Comparison of ENCODE assay signal across 16 cellular contexts in the genomic region with DNA sequence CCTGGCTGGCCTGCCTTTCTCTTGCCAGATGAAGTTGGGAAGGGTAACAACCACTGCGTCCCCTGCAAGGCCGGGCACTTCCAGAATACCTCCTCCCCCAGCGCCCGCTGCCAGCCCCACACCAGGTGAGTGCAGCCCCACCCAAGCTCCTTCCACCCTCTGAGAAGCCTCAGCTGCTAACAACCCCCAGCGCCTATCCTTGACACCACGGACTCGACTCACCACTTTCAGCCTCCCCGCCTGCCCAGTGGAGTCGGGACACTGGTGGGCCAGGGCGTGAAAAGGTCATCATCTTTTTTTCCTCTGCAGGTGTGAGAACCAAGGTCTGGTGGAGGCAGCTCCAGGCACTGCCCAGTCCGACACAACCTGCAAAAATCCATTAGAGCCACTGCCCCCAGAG. TPM values are rescaled to one million over a fixed set of nuclear protein-coding genes. Genes with fewer than 3 reads are reported as not detected.
A peak's percentile ranks its signal among the peaks of the same experiment; 100 is the strongest.
DNase-seq lines count a peak whose midpoint lies in the region; ATAC-seq, FAIRE-seq and TF ChIP-seq lines count a peak whose summit lies in the region.
"Had no signal": no experiment of that assay in that cellular context is flagged by ENCODE, and none has a peak within 500 bp of the region (broad histone marks: within the 10 kb centered on the region; RNA-seq: fewer than 3 reads in every experiment).

No MANE protein-coding gene starts in this region.

- H3K4me3 ChIP-seq in HepG2 (replicated peaks in 1 of 3; ENCODE audit: insufficient read depth in 1 of 3, low read depth in 2 of 3, low read length in 3 of 3) (no peak overlapping the region; a peak in 1 of 6 replicates), right lobe of liver (no peak overlapping the region), fibroblast of pulmonary artery (replicated peaks; ENCODE audit: low read depth, low read length) (peak overlapping the region; percentile 12)
- H3K4me3 ChIP-seq: SJSA1 had no signal

- 0 out of 2 replicates have a peak overlapping the region, but pooled peaks have one; percentile 21 for H3K4me2 ChIP-seq in HepG2 (ENCODE audit: low read depth, low read length)

- in situ Hi-C loops in HepG2 (cut with HindIII; ENCODE audit: extremely low pct_ligation_motif_present, low pct_unique_long_range_greater_than_20kb), result no loop called here

- H3K9me3 ChIP-seq in HepG2 (ENCODE audit: low read length) (no peaks in the 10 kb centered on the region), right lobe of liver (no peaks in the 10 kb centered on the region)
- H3K9me3 ChIP-seq: left ventricle myocardium inferior, SJSA1, tibial nerve had no signal

- H2AFZ ChIP-seq in HepG2 (ENCODE audit: low read length), result no peak overlapping the region

- no peak for TF ChIP-seq POLR2A in HepG2 (IDR thresholded peaks at IDR 0.05; ENCODE audit: insufficient read depth in 1 of 2, low read depth in 2 of 2, low read length in 2 of 2)
- TF ChIP-seq POLR2A in right lobe of liver (IDR thresholded peaks at IDR 0.05), result no peak

- TF ChIP-seq EP300 in HepG2 (IDR thresholded peaks at IDR 0.05; ENCODE audit: low read depth in 2 of 2, low read length in 2 of 2) (no peak), HepG2 (CRISPR knock-in tag; IDR thresholded peaks at IDR 0.05; ENCODE audit: borderline replicate concordance) (no peak)

- H3K27ac ChIP-seq in HepG2 (ENCODE audit: extremely low read length, insufficient read depth, low read length) (no peak overlapping the region), right lobe of liver (no peak overlapping the region)
- H3K27ac ChIP-seq: SJSA1 had no signal

- CTCF ChIA-PET in HepG2 (lab: Yijun Ruan, JAX; ENCODE audit: low intra/inter-chr PET ratio, low total read pairs), result no interaction called here

- H3K27me3 ChIP-seq in HepG2 (ENCODE audit: control insufficient read depth in 1 of 2, insufficient read depth in 2 of 2, low read length in 2 of 2) (no peaks in the 10 kb centered on the region; a peak in 1 of 5 replicates), right lobe of liver (no peaks in the 10 kb centered on the region)
- H3K27me3 ChIP-seq: SJSA1, tibial nerve had no signal

- no TSS peak for BruUV-seq in HepG2 (replicated peaks; lab: Mats Ljungman, UMichigan)

- WGBS in HepG2 (ENCODE audit: low lambda C conversion rate), result 97% methylated on average over 9 of the region's 11 CpGs
- no CpG with 5 or more reads among the region's 11 CpGs for WGBS in right lobe of liver (ENCODE audit: insufficient coverage, low coverage, low lambda C conversion rate, missing lambda C conversion rate)

- H3K79me2 ChIP-seq in HepG2 (ENCODE audit: insufficient read depth, low read length), result peaks cover 27% of the 10 kb centered on the region

- intact Hi-C loops in HepG2 (cut with micrococcal nuclease; ENCODE audit: unreplicated experiment) (no loop called here), right lobe of liver (cut with DNase I) (loop anchor here (10.0 kb wide), 1 partner anchor 51 kb away; no protein-coding TSS in a partner anchor)

- no peak for FAIRE-seq in HepG2 (lab: Jason Lieb, UNC)

- TF ChIP-seq CTCF in HepG2 (CRISPR knock-in tag; IDR thresholded peaks at IDR 0.05), result no peak
- TF ChIP-seq CTCF in right lobe of liver (IDR thresholded peaks at IDR 0.05), result no peak
- no peak for TF ChIP-seq CTCF in fibroblast of pulmonary artery (IDR thresholded peaks at IDR 0.05; ENCODE audit: low read length, missing control alignments)

- no peaks in the 10 kb centered on the region for H4K20me1 ChIP-seq in HepG2 (ENCODE audit: insufficient read depth, low read length)

- DNase-seq in HepG2 (ENCODE audit: low spot score) (no peak), right lobe of liver (no peak), fibroblast of pulmonary artery (ENCODE audit: low read depth) (no peak), NCI-H2196 treated with DMSO at 0.1 percent for 48 hours (lab: John Stamatoyannopoulos, UW; ENCODE audit: unreplicated experiment) (no peak)
- no peak for DNase-seq in activated T-cell treated with anti-CD3 and anti-CD28 coated beads, Interleukin-2, amount 50 U/mL, for 48 hours
- DNase-seq: activated CD4-positive, CD25-positive, alpha-beta regulatory T cell treated with anti-CD3 and anti-CD28 coated beads, Interleukin-2, amount 50 U/mL, for 72 hours; CD4-positive, CD25-positive, alpha-beta regulatory T cell; DMS79 treated with DMSO at 0.1 percent for 48 hours; left ventricle myocardium inferior; NCI-H2029 treated with DMSO at 0.1 percent for 48 hours; NCI-H524 had no signal

- H3K36me3 ChIP-seq in HepG2 (replicated peaks in 1 of 2; ENCODE audit: control insufficient read depth in 1 of 2, insufficient read depth in 2 of 2, low read length in 2 of 2) (peaks cover 15 to 39% of the 10 kb centered on the region in 2 experiments), right lobe of liver (peaks cover 0 to 43% (median 23%) of the 10 kb centered on the region in 4 donors)

- H3K4me1 ChIP-seq in HepG2 (ENCODE audit: insufficient read depth, low read length) (peaks cover 59% of the 10 kb centered on the region), right lobe of liver (peaks cover 0 to 32% (median 10%) of the 10 kb centered on the region in 4 donors)

- no peak for TF ChIP-seq RAD21 in HepG2 (CRISPR knock-in tag; IDR thresholded peaks at IDR 0.05)

- POLR2A ChIA-PET in HepG2 (lab: Yijun Ruan, JAX), result interaction anchor here (7.1 to 7.2 kb wide), 2 partner anchors 13 to 50 kb away, joined by 136 to 140 read pairs; partner anchors contain the start of gene SCNN1A

- no peak overlapping the region for H3K9ac ChIP-seq in HepG2 (ENCODE audit: insufficient read depth, low read depth, low read length)

- ATAC-seq in HepG2, result no peak
- no peak for ATAC-seq in right lobe of liver
- ATAC-seq in HG03354 (IDR thresholded peaks at IDR 0.05; ENCODE audit: poor library complexity, severe bottlenecking, unreplicated experiment), result no peak

RNA-seq across cellular contexts. Expression of gene LTBR, which starts 2.1 kb away (rescaled TPM):
- total RNA-seq in HepG2 (2016; rRNA removed; fragmentation: Illumina TruSeq; extraction: Trizol), result 12.1 and 34.8 TPM in 2 replicates
- 24.4 and 24.5 TPM in 2 replicates for total RNA-seq in HepG2 (2016; cell fraction: cytosol; rRNA removed; fragmentation: Illumina TruSeq; extraction: Trizol; ENCODE audit: low read depth)
- 11.6 and 40.0 TPM in 2 replicates for total RNA-seq in HepG2 (2016; cell fraction: insoluble cytoplasmic fraction; rRNA removed; fragmentation: Illumina TruSeq; extraction: Trizol)
- total RNA-seq in HepG2 (2016; cell fraction: membrane; rRNA removed; fragmentation: Illumina TruSeq; extraction: Trizol), result 34.7 and 35.3 TPM in 2 replicates
- 39.7 and 43.6 TPM in 2 replicates for total RNA-seq in HepG2 (2016; cell fraction: nucleus; rRNA removed; fragmentation: Illumina TruSeq; extraction: Trizol)
- 31.4 and 39.0 TPM in 2 replicates for polyA plus RNA-seq in HepG2 (2011; rRNA removed)
- polyA plus RNA-seq in HepG2 (2011; cell fraction: cytosol; rRNA removed), result 23.7 and 29.3 TPM in 2 replicates
- polyA plus RNA-seq in HepG2 (2011; cell fraction: nucleus; rRNA removed), result 82.9 and 92.1 TPM in 2 replicates
- polyA plus RNA-seq in HepG2 (2012), result 25.8 and 37.8 TPM in 2 replicates
- 19.3 and 21.0 TPM in 2 replicates for polyA plus RNA-seq in HepG2 (2016; cell fraction: cytosol; fragmentation: Illumina TruSeq; extraction: Trizol; ENCODE audit: low read depth)
- 16.0 and 16.4 TPM in 2 replicates for polyA plus RNA-seq in HepG2 (2016; cell fraction: insoluble cytoplasmic fraction; fragmentation: Illumina TruSeq; extraction: Trizol; ENCODE audit: low read depth)
- polyA plus RNA-seq in HepG2 (2016; cell fraction: membrane; fragmentation: Illumina TruSeq; extraction: Trizol; ENCODE audit: low read depth), result 27.4 and 28.3 TPM in 2 replicates
- polyA plus RNA-seq in HepG2 (2016; cell fraction: nucleus; fragmentation: Illumina TruSeq; extraction: Trizol; ENCODE audit: insufficient read depth, low read depth), result 117 and 123 TPM in 2 replicates
- 16.2 and 29.7 TPM in 2 replicates for polyA minus RNA-seq in HepG2 (2011; rRNA and poly(A)+ RNA removed; ENCODE audit: low replicate concordance)
- 11.5 and 14.0 TPM in 2 replicates for polyA minus RNA-seq in HepG2 (2011; cell fraction: cytosol; rRNA and poly(A)+ RNA removed)
- 22.4 and 34.2 TPM in 2 replicates for polyA minus RNA-seq in HepG2 (2011; cell fraction: nucleus; rRNA and poly(A)+ RNA removed)
- 100 to 1,000 TPM in 3 of 6 experiments, 10 to 100 TPM in 3; 83.8 to 235 (median 103) TPM for total RNA-seq in right lobe of liver
- total RNA-seq: A172; CD4-positive, CD25-positive, alpha-beta regulatory T cell had no signal

RNA-seq across cellular contexts. Expression of gene SCNN1A, which starts 10.7 kb away (rescaled TPM):
- total RNA-seq in HepG2 (2016; rRNA removed; fragmentation: Illumina TruSeq; extraction: Trizol) (0.63 and 1.5 TPM in 2 replicates), right lobe of liver (1 to 10 TPM; 2.1 to 9.5 (median 6.0) TPM)
- 0.71 and 1.2 TPM in 2 replicates for total RNA-seq in HepG2 (2016; cell fraction: cytosol; rRNA removed; fragmentation: Illumina TruSeq; extraction: Trizol; ENCODE audit: low read depth)
- total RNA-seq in HepG2 (2016; cell fraction: insoluble cytoplasmic fraction; rRNA removed; fragmentation: Illumina TruSeq; extraction: Trizol), result 0.71 and 1.6 TPM in 2 replicates
- total RNA-seq in HepG2 (2016; cell fraction: membrane; rRNA removed; fragmentation: Illumina TruSeq; extraction: Trizol), result 0.72 and 0.87 TPM in 2 replicates
- 1.8 and 5.0 TPM in 2 replicates for total RNA-seq in HepG2 (2016; cell fraction: nucleus; rRNA removed; fragmentation: Illumina TruSeq; extraction: Trizol)
- 14.6 and 32.8 TPM in 2 replicates for polyA plus RNA-seq in HepG2 (2011; rRNA removed)
- 6.1 and 12.5 TPM in 2 replicates for polyA plus RNA-seq in HepG2 (2011; cell fraction: cytosol; rRNA removed)
- polyA plus RNA-seq in HepG2 (2011; cell fraction: nucleus; rRNA removed), result 24.9 and 39.4 TPM in 2 replicates
- 17.5 and 19.3 TPM in 2 replicates for polyA plus RNA-seq in HepG2 (2012)
- 0.22 and 0.41 TPM in 2 replicates for polyA plus RNA-seq in HepG2 (2016; cell fraction: cytosol; fragmentation: Illumina TruSeq; extraction: Trizol; ENCODE audit: low read depth)
- polyA plus RNA-seq in HepG2 (2016; cell fraction: insoluble cytoplasmic fraction; fragmentation: Illumina TruSeq; extraction: Trizol; ENCODE audit: low read depth), result 1.0 and 1.6 TPM in 2 replicates
- 0.66 and 1.1 TPM in 2 replicates for polyA plus RNA-seq in HepG2 (2016; cell fraction: membrane; fragmentation: Illumina TruSeq; extraction: Trizol; ENCODE audit: low read depth)
- polyA plus RNA-seq in HepG2 (2016; cell fraction: nucleus; fragmentation: Illumina TruSeq; extraction: Trizol; ENCODE audit: insufficient read depth, low read depth), result 4.0 and 5.1 TPM in 2 replicates
- polyA minus RNA-seq in HepG2 (2011; rRNA and poly(A)+ RNA removed; ENCODE audit: low replicate concordance), result 9.5 and 30.0 TPM in 2 replicates
- polyA minus RNA-seq in HepG2 (2011; cell fraction: cytosol; rRNA and poly(A)+ RNA removed), result 5.9 and 14.3 TPM in 2 replicates
- polyA minus RNA-seq in HepG2 (2011; cell fraction: nucleus; rRNA and poly(A)+ RNA removed), result 10.9 and 24.2 TPM in 2 replicates
- total RNA-seq: cerebellum had no signal

RNA-seq across cellular contexts. Expression of gene TNFRSF1A, which starts 44.2 kb away (rescaled TPM):
- total RNA-seq in HepG2 (2016; rRNA removed; fragmentation: Illumina TruSeq; extraction: Trizol) (21.9 and 41.5 TPM in 2 replicates), right lobe of liver (100 to 1,000 TPM in 4 of 6 experiments, 10 to 100 TPM in 2; 70.6 to 199 (median 117) TPM)
- 16.3 and 18.0 TPM in 2 replicates for total RNA-seq in HepG2 (2016; cell fraction: cytosol; rRNA removed; fragmentation: Illumina TruSeq; extraction: Trizol; ENCODE audit: low read depth)
- total RNA-seq in HepG2 (2016; cell fraction: insoluble cytoplasmic fraction; rRNA removed; fragmentation: Illumina TruSeq; extraction: Trizol), result 28.8 and 36.5 TPM in 2 replicates
- 19.8 and 22.3 TPM in 2 replicates for total RNA-seq in HepG2 (2016; cell fraction: membrane; rRNA removed; fragmentation: Illumina TruSeq; extraction: Trizol)
- 36.8 and 40.7 TPM in 2 replicates for total RNA-seq in HepG2 (2016; cell fraction: nucleus; rRNA removed; fragmentation: Illumina TruSeq; extraction: Trizol)
- polyA plus RNA-seq in HepG2 (2011; rRNA removed), result 41.4 and 61.2 TPM in 2 replicates
- polyA plus RNA-seq in HepG2 (2011; cell fraction: cytosol; rRNA removed), result 53.0 and 53.4 TPM in 2 replicates
- polyA plus RNA-seq in HepG2 (2011; cell fraction: nucleus; rRNA removed), result 67.2 and 67.4 TPM in 2 replicates
- polyA plus RNA-seq in HepG2 (2012), result 40.9 and 56.2 TPM in 2 replicates
- 5.2 and 6.8 TPM in 2 replicates for polyA plus RNA-seq in HepG2 (2016; cell fraction: cytosol; fragmentation: Illumina TruSeq; extraction: Trizol; ENCODE audit: low read depth)
- 31.8 and 38.4 TPM in 2 replicates for polyA plus RNA-seq in HepG2 (2016; cell fraction: insoluble cytoplasmic fraction; fragmentation: Illumina TruSeq; extraction: Trizol; ENCODE audit: low read depth)
- polyA plus RNA-seq in HepG2 (2016; cell fraction: membrane; fragmentation: Illumina TruSeq; extraction: Trizol; ENCODE audit: low read depth), result 14.3 and 15.5 TPM in 2 replicates
- 75.7 and 99.5 TPM in 2 replicates for polyA plus RNA-seq in HepG2 (2016; cell fraction: nucleus; fragmentation: Illumina TruSeq; extraction: Trizol; ENCODE audit: insufficient read depth, low read depth)
- polyA minus RNA-seq in HepG2 (2011; rRNA and poly(A)+ RNA removed; ENCODE audit: low replicate concordance), result 88.8 and 131 TPM in 2 replicates
- 52.9 and 68.3 TPM in 2 replicates for polyA minus RNA-seq in HepG2 (2011; cell fraction: cytosol; rRNA and poly(A)+ RNA removed)
- polyA minus RNA-seq in HepG2 (2011; cell fraction: nucleus; rRNA and poly(A)+ RNA removed), result 54.3 and 80.4 TPM in 2 replicates

RNA-seq across cellular contexts. Expression of gene CD27, which starts 58.7 kb away (rescaled TPM):
- total RNA-seq in HepG2 (2016; rRNA removed; fragmentation: Illumina TruSeq; extraction: Trizol), result not detected in 2 replicates
- not detected in 2 replicates for total RNA-seq in HepG2 (2016; cell fraction: cytosol; rRNA removed; fragmentation: Illumina TruSeq; extraction: Trizol; ENCODE audit: low read depth)
- total RNA-seq in HepG2 (2016; cell fraction: insoluble cytoplasmic fraction; rRNA removed; fragmentation: Illumina TruSeq; extraction: Trizol), result not detected in 2 replicates
- total RNA-seq in HepG2 (2016; cell fraction: membrane; rRNA removed; fragmentation: Illumina TruSeq; extraction: Trizol), result not detected in 2 replicates
- total RNA-seq in HepG2 (2016; cell fraction: nucleus; rRNA removed; fragmentation: Illumina TruSeq; extraction: Trizol), result not detected in 2 replicates
- polyA plus RNA-seq in HepG2 (2011; rRNA removed), result 0.12 and 0.18 TPM in 2 replicates
- 0.05 and 0.15 TPM in 2 replicates for polyA plus RNA-seq in HepG2 (2011; cell fraction: cytosol; rRNA removed)
- not detected in 2 replicates for polyA plus RNA-seq in HepG2 (2011; cell fraction: nucleus; rRNA removed)
- 0.17 TPM in 1 of 2 replicates, not detected in the other for polyA plus RNA-seq in HepG2 (2012)
- not detected in 2 replicates for polyA plus RNA-seq in HepG2 (2016; cell fraction: cytosol; fragmentation: Illumina TruSeq; extraction: Trizol; ENCODE audit: low read depth)
- polyA plus RNA-seq in HepG2 (2016; cell fraction: insoluble cytoplasmic fraction; fragmentation: Illumina TruSeq; extraction: Trizol; ENCODE audit: low read depth), result not detected in 2 replicates
- not detected in 2 replicates for polyA plus RNA-seq in HepG2 (2016; cell fraction: membrane; fragmentation: Illumina TruSeq; extraction: Trizol; ENCODE audit: low read depth)
- polyA plus RNA-seq in HepG2 (2016; cell fraction: nucleus; fragmentation: Illumina TruSeq; extraction: Trizol; ENCODE audit: insufficient read depth, low read depth), result not detected in 2 replicates
- polyA minus RNA-seq in HepG2 (2011; rRNA and poly(A)+ RNA removed; ENCODE audit: low replicate concordance), result 0.18 and 0.23 TPM in 2 replicates
- polyA minus RNA-seq in HepG2 (2011; cell fraction: cytosol; rRNA and poly(A)+ RNA removed), result not detected in 2 replicates
- not detected in 2 replicates for polyA minus RNA-seq in HepG2 (2011; cell fraction: nucleus; rRNA and poly(A)+ RNA removed)
- total RNA-seq in right lobe of liver, result 1 to 10 TPM in 1 of 6 experiments, under 1 TPM in 4, not detected in 1; 0.33 to 1.2 (median 0.68) TPM
- total RNA-seq: A172, cerebellum, SJSA1 had no signal
